7 cellular contexts compared by ENCODE assay signal in the genomic region with DNA sequence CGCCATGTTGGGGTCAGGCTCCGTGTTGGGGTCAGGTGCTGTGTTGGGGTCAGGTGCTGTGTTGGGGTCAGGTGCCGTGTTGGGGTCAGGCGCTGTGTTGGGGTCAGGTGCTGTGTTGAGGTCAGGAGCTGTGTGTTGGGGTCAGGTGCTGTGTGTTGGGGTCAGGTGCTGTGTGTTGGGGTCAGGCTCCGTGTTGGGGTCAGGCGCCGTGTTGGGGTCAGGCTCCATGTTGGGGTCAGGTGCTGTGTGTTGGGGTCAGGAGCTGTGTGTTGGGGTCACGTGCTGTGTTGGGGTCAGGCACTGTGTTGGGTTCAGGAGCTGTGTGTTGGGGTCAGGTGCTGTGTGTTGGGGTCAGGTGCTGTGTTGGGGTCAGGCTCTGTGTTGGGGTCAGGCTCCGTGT. TPM values are rescaled to one million over a fixed set of nuclear protein-coding genes. Genes with fewer than 3 reads are reported as not detected.
"Had no signal": no experiment of that assay in that cellular context is flagged by ENCODE, and none has a peak within 500 bp of the region (broad histone marks: within the 10 kb centered on the region; RNA-seq: fewer than 3 reads in every experiment).

No MANE protein-coding gene starts in this region.

RNA-seq across cellular contexts. Expression of a gene that starts 18.1 kb away (rescaled TPM):
- total RNA-seq: subcutaneous adipose tissue, thyroid gland, transverse colon, ureter, uterus, vagina had no signal
- polyA plus RNA-seq: urinary bladder had no signal
